In the genomic region with DNA sequence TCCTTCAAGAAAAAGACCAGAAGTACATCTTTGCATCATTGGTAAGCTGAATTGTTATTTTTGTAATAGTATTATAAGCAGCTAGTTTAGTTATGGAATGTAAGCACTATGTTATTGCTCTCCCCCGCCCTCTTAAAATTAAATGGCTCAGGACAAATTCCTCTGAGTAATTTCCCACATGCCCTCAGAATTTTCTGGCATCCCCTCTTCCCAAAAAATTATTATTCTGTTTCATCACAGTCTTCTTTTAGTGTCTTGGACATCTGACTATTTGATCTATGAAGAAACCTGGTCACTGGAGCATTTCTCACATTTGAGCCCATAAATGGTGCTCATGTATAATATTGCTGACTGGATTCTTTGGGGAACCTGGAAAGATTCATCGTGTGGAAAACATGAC, we compare ENCODE assay signal across 12 cellular contexts.
DNase-seq lines count a peak whose midpoint lies in the region; ATAC-seq and TF ChIP-seq lines count a peak whose summit lies in the region.
"Had no signal": no experiment of that assay in that cellular context is flagged by ENCODE, and none has a peak within 500 bp of the region (broad histone marks: within the 10 kb centered on the region; RNA-seq: fewer than 3 reads in every experiment).

No MANE protein-coding gene starts in this region.

- H3K79me2 ChIP-seq in GM23338 (replicated peaks; ENCODE audit: insufficient read depth) = no peaks in the 10 kb centered on the region

- H3F3A ChIP-seq in GM23338 (replicated peaks; ENCODE audit: low read depth) = 0 out of 2 replicates have a peak, but pooled peaks cover 7% of the 10 kb centered on the region

- peak overlapping the region; percentile 24 to 90 (median 73) for H3K27ac Mint-ChIP-seq in CD8-positive, alpha-beta memory T cell
- peak overlapping the region; percentile 7 for H3K27ac Mint-ChIP-seq in activated T-helper 1 cell treated with anti-CD3 and anti-CD28 coated beads, Interleukin-12 subunit alpha, Interleukin-12 subunit beta, Interleukin-2, Interleukin-4 antibody, amounts not matched to agents 30 ng/mL and 10 ng/mL and 1 ng/mL, durations not matched to agents 14 hours and 24 hours and 36 hours
- H3K27ac Mint-ChIP-seq in stimulated activated effector memory CD8-positive, alpha-beta T cell treated with anti-CD3 and anti-CD28 coated beads, Interleukin-12 subunit alpha, Interleukin-12 subunit beta, amount 100 ng/mL, for 72 hours = peak overlapping the region; percentile 65
- H3K27ac Mint-ChIP-seq in GM23338 = no peak overlapping the region

- POLR2A ChIA-PET in CD8-positive, alpha-beta memory T cell (lab: Charles Lee) = no interaction called here

- H4K20me1 ChIP-seq in GM23338 (replicated peaks; ENCODE audit: insufficient read depth) = peaks cover 3% of the 10 kb centered on the region; the same call in 1 of the 2 replicates

- H3K9me3 ChIP-seq in CD8-positive, alpha-beta memory T cell (ENCODE audit: low read length) = no peaks in the 10 kb centered on the region
- no peaks in the 10 kb centered on the region for H3K9me3 ChIP-seq in lower lobe of right lung

- no peak overlapping the region for H3K4me3 ChIP-seq in CD8-positive, alpha-beta memory T cell (ENCODE audit: low read length)
- H3K4me3 ChIP-seq in lower lobe of right lung (no peak overlapping the region), GM23338 (no peak overlapping the region)
- H3K4me3 ChIP-seq: PC-9 had no signal

- no peak overlapping the region for H3K27ac ChIP-seq in CD8-positive, alpha-beta memory T cell (ENCODE audit: low read depth, low read length)
- peak overlapping the region; percentile 69 for H3K27ac ChIP-seq in lower lobe of right lung
- no peak overlapping the region for H3K27ac ChIP-seq in GM23338 (ENCODE audit: low read depth)
- H3K27ac ChIP-seq: PC-9 had no signal

- DNase-seq in CD8-positive, alpha-beta memory T cell = no peak
- DNase-seq in activated T-helper 1 cell treated with anti-CD3 and anti-CD28 coated beads, Interleukin-12 subunit alpha, Interleukin-12 subunit beta, Interleukin-2, Interleukin-4 antibody, amounts not matched to agents 30 ng/mL and 10 ng/mL and 1 ng/mL, durations not matched to agents 14 hours and 24 hours and 36 hours (ENCODE audit: low spot score) = no peak
- DNase-seq in lower lobe of right lung (no peak), midbrain (lab: John Stamatoyannopoulos, UW) (no peak), GM23338 (ENCODE audit: low spot score) (no peak), cerebellum (ENCODE audit: low spot score) (no peak), NCI-H526 (lab: John Stamatoyannopoulos, UW) (no peak)
- no peak for DNase-seq in stimulated activated effector memory CD8-positive, alpha-beta T cell treated with anti-CD3 and anti-CD28 coated beads, Interleukin-12 subunit alpha, Interleukin-12 subunit beta, amount 100 ng/mL, for 72 hours (ENCODE audit: low spot score in 2 of 2)
- DNase-seq: DMS 273 treated with DMSO at 0.1 percent for 48 hours, NCI-H226, nucleus accumbens, PC-9 had no signal

- H3K27me3 Mint-ChIP-seq in CD8-positive, alpha-beta memory T cell = no peaks in the 10 kb centered on the region
- no peaks in the 10 kb centered on the region for H3K27me3 Mint-ChIP-seq in activated T-helper 1 cell treated with anti-CD3 and anti-CD28 coated beads, Interleukin-12 subunit alpha, Interleukin-12 subunit beta, Interleukin-2, Interleukin-4 antibody, amounts not matched to agents 30 ng/mL and 10 ng/mL and 1 ng/mL, durations not matched to agents 14 hours and 24 hours and 36 hours (ENCODE audit: insufficient read depth)
- H3K27me3 Mint-ChIP-seq in GM23338 (ENCODE audit: insufficient read depth, low read depth, poor library complexity) = no peaks in the 10 kb centered on the region

- H3K4me3 Mint-ChIP-seq in CD8-positive, alpha-beta memory T cell = no peak overlapping the region
- H3K4me3 Mint-ChIP-seq in activated T-helper 1 cell treated with anti-CD3 and anti-CD28 coated beads, Interleukin-12 subunit alpha, Interleukin-12 subunit beta, Interleukin-2, Interleukin-4 antibody, amounts not matched to agents 30 ng/mL and 10 ng/mL and 1 ng/mL, durations not matched to agents 14 hours and 24 hours and 36 hours = no peak overlapping the region
- H3K4me3 Mint-ChIP-seq in stimulated activated effector memory CD8-positive, alpha-beta T cell treated with anti-CD3 and anti-CD28 coated beads, Interleukin-12 subunit alpha, Interleukin-12 subunit beta, amount 100 ng/mL, for 72 hours = no peak overlapping the region
- no peak overlapping the region for H3K4me3 Mint-ChIP-seq in GM23338

- ATAC-seq in lower lobe of right lung (no peak), GM23338 (no peak)
- no peak for ATAC-seq in stimulated activated effector memory CD8-positive, alpha-beta T cell treated with anti-CD3 and anti-CD28 coated beads, Interleukin-12 subunit alpha, Interleukin-12 subunit beta, amount 100 ng/mL, for 72 hours

- H3K9me3 Mint-ChIP-seq in CD8-positive, alpha-beta memory T cell = no peaks in the 10 kb centered on the region
- no peaks in the 10 kb centered on the region for H3K9me3 Mint-ChIP-seq in activated T-helper 1 cell treated with anti-CD3 and anti-CD28 coated beads, Interleukin-12 subunit alpha, Interleukin-12 subunit beta, Interleukin-2, Interleukin-4 antibody, amounts not matched to agents 30 ng/mL and 10 ng/mL and 1 ng/mL, durations not matched to agents 14 hours and 24 hours and 36 hours
- no peaks in the 10 kb centered on the region for H3K9me3 Mint-ChIP-seq in stimulated activated effector memory CD8-positive, alpha-beta T cell treated with anti-CD3 and anti-CD28 coated beads, Interleukin-12 subunit alpha, Interleukin-12 subunit beta, amount 100 ng/mL, for 72 hours
- H3K9me3 Mint-ChIP-seq in GM23338 = 0 out of 3 replicates have a peak, but pooled peaks cover 3% of the 10 kb centered on the region

- no peaks in the 10 kb centered on the region for H3K27me3 ChIP-seq in CD8-positive, alpha-beta memory T cell (ENCODE audit: insufficient read depth, low read length, poor library complexity, severe bottlenecking)
- H3K27me3 ChIP-seq in lower lobe of right lung (ENCODE audit: low read depth) (no peaks in the 10 kb centered on the region), GM23338 (ENCODE audit: insufficient read depth) (no peaks in the 10 kb centered on the region)

- H3K4me2 ChIP-seq in GM23338 = no peak overlapping the region
- H3K4me2 ChIP-seq: PC-9 had no signal

- H3K9me2 ChIP-seq in GM23338 (ENCODE audit: insufficient read depth) = no peaks in the 10 kb centered on the region

- H3K36me3 ChIP-seq in CD8-positive, alpha-beta memory T cell (ENCODE audit: insufficient read depth, low read length) = peaks cover 80% of the 10 kb centered on the region
- peaks cover 100% of the 10 kb centered on the region for H3K36me3 ChIP-seq in lower lobe of right lung
- H3K36me3 ChIP-seq in GM23338 (ENCODE audit: insufficient read depth) = peaks cover 13% of the 10 kb centered on the region; the same call in 1 of the 2 replicates

- peaks cover 8 to 96% (median 30%) of the 10 kb centered on the region in 3 donors for H3K36me3 Mint-ChIP-seq in CD8-positive, alpha-beta memory T cell
- peaks cover 66% of the 10 kb centered on the region for H3K36me3 Mint-ChIP-seq in activated T-helper 1 cell treated with anti-CD3 and anti-CD28 coated beads, Interleukin-12 subunit alpha, Interleukin-12 subunit beta, Interleukin-2, Interleukin-4 antibody, amounts not matched to agents 30 ng/mL and 10 ng/mL and 1 ng/mL, durations not matched to agents 14 hours and 24 hours and 36 hours (ENCODE audit: low read depth)
- H3K36me3 Mint-ChIP-seq in stimulated activated effector memory CD8-positive, alpha-beta T cell treated with anti-CD3 and anti-CD28 coated beads, Interleukin-12 subunit alpha, Interleukin-12 subunit beta, amount 100 ng/mL, for 72 hours = peaks cover 100% of the 10 kb centered on the region
- H3K36me3 Mint-ChIP-seq in GM23338 (ENCODE audit: low read depth) = peaks cover 39% of the 10 kb centered on the region

- no peak for TF ChIP-seq CTCF in lower lobe of right lung (IDR thresholded peaks at IDR 0.05)
- TF ChIP-seq CTCF in GM23338 (conservative IDR thresholded peaks at IDR 0.05; ENCODE audit: low read depth in 2 of 2) = no peak

- CTCF ChIA-PET in CD8-positive, alpha-beta memory T cell (lab: Charles Lee) = interaction anchor here (1.6 kb wide), 1 partner anchor 114 kb away, joined by 7 read pairs; no protein-coding TSS in a partner anchor

- peaks cover 36 to 41% (median 40%) of the 10 kb centered on the region in 3 donors for H3K4me1 Mint-ChIP-seq in CD8-positive, alpha-beta memory T cell
- H3K4me1 Mint-ChIP-seq in activated T-helper 1 cell treated with anti-CD3 and anti-CD28 coated beads, Interleukin-12 subunit alpha, Interleukin-12 subunit beta, Interleukin-2, Interleukin-4 antibody, amounts not matched to agents 30 ng/mL and 10 ng/mL and 1 ng/mL, durations not matched to agents 14 hours and 24 hours and 36 hours (ENCODE audit: low read depth) = peaks cover 52% of the 10 kb centered on the region
- H3K4me1 Mint-ChIP-seq in stimulated activated effector memory CD8-positive, alpha-beta T cell treated with anti-CD3 and anti-CD28 coated beads, Interleukin-12 subunit alpha, Interleukin-12 subunit beta, amount 100 ng/mL, for 72 hours = peaks cover 50% of the 10 kb centered on the region
- no peaks in the 10 kb centered on the region; the same call in 2 of the 3 replicates for H3K4me1 Mint-ChIP-seq in GM23338

- intact Hi-C loops in activated T-helper 1 cell treated with anti-CD3 and anti-CD28 coated beads, Interleukin-12 subunit alpha, Interleukin-12 subunit beta, Interleukin-2, Interleukin-4 antibody, amounts not matched to agents 30 ng/mL and 10 ng/mL and 1 ng/mL, durations not matched to agents 14 hours and 24 hours and 36 hours (cut with micrococcal nuclease) = no loop called here
- intact Hi-C loops in lower lobe of right lung (cut with DNase I) = no loop called here

- no peak overlapping the region for H2AFZ ChIP-seq in GM23338
- H2AFZ ChIP-seq: PC-9 had no signal

- peaks cover 16% of the 10 kb centered on the region for H3K4me1 ChIP-seq in CD8-positive, alpha-beta memory T cell (ENCODE audit: insufficient read depth, low read length)
- H3K4me1 ChIP-seq in lower lobe of right lung = peaks cover 40% of the 10 kb centered on the region
- no peaks in the 10 kb centered on the region for H3K4me1 ChIP-seq in GM23338 (ENCODE audit: insufficient read depth)

TF ChIP-seq in GM23338, 12 proteins besides CTCF, POLR2A, EP300 and RAD21 (continues in another document):
- no peak for TF ChIP-seq ZNF331 (CRISPR knock-in tag; IDR thresholded peaks at IDR 0.05; ENCODE audit: low read depth)
